ENCODE assay signal across 1 cellular context in genomic region chr3:101519685-101520365, GRCh38.
A peak's percentile ranks its signal among the peaks of the same experiment; 100 is the strongest.
TF ChIP-seq lines count a peak whose summit lies in the region.

No MANE protein-coding gene starts in this region.

TF ChIP-seq in HepG2, 621 proteins besides CTCF, POLR2A, EP300 and RAD21 (continued from another document and continues in another):
- TF ChIP-seq DZIP1 (CRISPR knock-in tag; IDR thresholded peaks at IDR 0.05) (no peak), ZFP90 (CRISPR knock-in tag; IDR thresholded peaks at IDR 0.05; ENCODE audit: borderline replicate concordance) (no peak), RFX3 (CRISPR knock-in tag; IDR thresholded peaks at IDR 0.05) (no peak), ZMYM4 (CRISPR knock-in tag; IDR thresholded peaks at IDR 0.05) (0 out of 2 replicates have a peak, but pooled peaks have one; percentile 19), ZFP37 (CRISPR knock-in tag; IDR thresholded peaks at IDR 0.05; ENCODE audit: borderline replicate concordance) (no peak), POLR2AphosphoS5 (IDR thresholded peaks at IDR 0.05; ENCODE audit: low read depth, low read length) (no peak), ZNF775 (CRISPR knock-in tag; IDR thresholded peaks at IDR 0.05; ENCODE audit: borderline replicate concordance) (no peak), REPIN1 (CRISPR knock-in tag; IDR thresholded peaks at IDR 0.05; ENCODE audit: borderline replicate concordance, low read depth) (no peak), SNAPC5 (CRISPR knock-in tag; IDR thresholded peaks at IDR 0.05; ENCODE audit: borderline replicate concordance) (no peak), SOX13 (IDR thresholded peaks at IDR 0.05) (no peak), SOX13 (CRISPR knock-in tag; conservative IDR thresholded peaks at IDR 0.05 in 1 of 2, IDR thresholded peaks at IDR 0.05 in 1 of 2) (peak in 1 of 2 experiments; percentile 29; a peak in 1 of 4 replicates), TCF7 (IDR thresholded peaks at IDR 0.05; ENCODE audit: low read depth) (peak; percentile 35; the same call in 1 of the 2 replicates), ZSCAN25 (CRISPR knock-in tag; IDR thresholded peaks at IDR 0.05) (no peak), KLF6 (CRISPR knock-in tag; IDR thresholded peaks at IDR 0.05) (no peak), SAP130 (CRISPR knock-in tag; IDR thresholded peaks at IDR 0.05; ENCODE audit: low read depth) (0 out of 2 replicates have a peak, but pooled peaks have one; percentile 28), SRSF4 (IDR thresholded peaks at IDR 0.05; ENCODE audit: low read depth, low read length, poor library complexity, severe bottlenecking) (no peak), ZNF18 (CRISPR knock-in tag; IDR thresholded peaks at IDR 0.05; ENCODE audit: insufficient replicate concordance) (peak; percentile 90), FOXJ3 (CRISPR knock-in tag; IDR thresholded peaks at IDR 0.05; ENCODE audit: borderline replicate concordance) (no peak), ZNF883 (CRISPR knock-in tag; IDR thresholded peaks at IDR 0.05; ENCODE audit: not compliant biosample characterization) (no peak), NR2F6 (IDR thresholded peaks at IDR 0.05) (peak; percentile 41; the same call in 1 of the 2 replicates), NR2F6 (CRISPR knock-in tag; IDR thresholded peaks at IDR 0.05) (no peak), SKIL (CRISPR knock-in tag; IDR thresholded peaks at IDR 0.05; ENCODE audit: borderline replicate concordance) (no peak), SALL1 (CRISPR knock-in tag; IDR thresholded peaks at IDR 0.05) (no peak), AKAP8 (CRISPR knock-in tag; IDR thresholded peaks at IDR 0.05) (no peak), FOXP1 (IDR thresholded peaks at IDR 0.05) (no peak), FOXP1 (CRISPR knock-in tag; IDR thresholded peaks at IDR 0.05) (peak; percentile 45; the same call in 1 of the 2 replicates), E2F1 (CRISPR knock-in tag; IDR thresholded peaks at IDR 0.05) (no peak), EED (CRISPR knock-in tag; IDR thresholded peaks at IDR 0.05) (no peak), MYNN (CRISPR knock-in tag; IDR thresholded peaks at IDR 0.05; ENCODE audit: low read depth) (no peak), ZNF30 (CRISPR knock-in tag; IDR thresholded peaks at IDR 0.05) (no peak), RBAK (CRISPR knock-in tag; IDR thresholded peaks at IDR 0.05) (no peak), ZBTB46 (CRISPR knock-in tag; IDR thresholded peaks at IDR 0.05; ENCODE audit: borderline replicate concordance) (no peak), ZNF75D (CRISPR knock-in tag; IDR thresholded peaks at IDR 0.05; ENCODE audit: borderline replicate concordance) (no peak), EHMT2 (IDR thresholded peaks at IDR 0.05; ENCODE audit: borderline replicate concordance, low read depth, low read length) (no peak), ZNF605 (CRISPR knock-in tag; IDR thresholded peaks at IDR 0.05) (no peak), IKZF4 (CRISPR knock-in tag; IDR thresholded peaks at IDR 0.05; ENCODE audit: borderline replicate concordance, low read depth, not compliant biosample characterization) (no peak), ZBTB43 (CRISPR knock-in tag; conservative IDR thresholded peaks at IDR 0.05) (no peak), HDAC2 (CRISPR knock-in tag; IDR thresholded peaks at IDR 0.05) (no peak), YEATS2 (CRISPR knock-in tag; IDR thresholded peaks at IDR 0.05; ENCODE audit: borderline replicate concordance) (no peak), NONO (IDR thresholded peaks at IDR 0.05) (no peak), NONO (CRISPR knock-in tag; conservative IDR thresholded peaks at IDR 0.05) (no peak), ZNF460 (CRISPR knock-in tag; IDR thresholded peaks at IDR 0.05; ENCODE audit: borderline replicate concordance) (no peak), FOSL2 (CRISPR knock-in tag; IDR thresholded peaks at IDR 0.05) (peak; percentile 96), ZNF138 (CRISPR knock-in tag; IDR thresholded peaks at IDR 0.05; ENCODE audit: low read depth) (no peak), ZNF792 (CRISPR knock-in tag; IDR thresholded peaks at IDR 0.05) (no peak), ZNF343 (CRISPR knock-in tag; IDR thresholded peaks at IDR 0.05) (no peak), HIC2 (CRISPR knock-in tag; IDR thresholded peaks at IDR 0.05; ENCODE audit: low read depth) (no peak), BCL6 (CRISPR knock-in tag; IDR thresholded peaks at IDR 0.05) (no peak), TFDP1 (CRISPR knock-in tag; IDR thresholded peaks at IDR 0.05; ENCODE audit: borderline replicate concordance) (no peak), TBX2 (CRISPR knock-in tag; IDR thresholded peaks at IDR 0.05; ENCODE audit: borderline replicate concordance) (no peak; the same call in 1 of the 2 replicates), SRSF1 (optimal IDR thresholded peaks at IDR 0.05; ENCODE audit: low read depth, low read length) (no peak), ZNF749 (CRISPR knock-in tag; IDR thresholded peaks at IDR 0.05; ENCODE audit: borderline replicate concordance) (no peak), XBP1 (CRISPR knock-in tag; IDR thresholded peaks at IDR 0.05) (no peak), MXD1 (CRISPR knock-in tag; IDR thresholded peaks at IDR 0.05) (no peak), RARG (CRISPR knock-in tag; IDR thresholded peaks at IDR 0.05; ENCODE audit: low read depth) (no peak), SMC3 (IDR thresholded peaks at IDR 0.05; ENCODE audit: low read length) (no peak), RFX1 (IDR thresholded peaks at IDR 0.05) (no peak), ZNF878 (CRISPR knock-in tag; IDR thresholded peaks at IDR 0.05) (peak; percentile 54; the same call in 1 of the 2 replicates), ZNF652 (CRISPR knock-in tag; IDR thresholded peaks at IDR 0.05; ENCODE audit: borderline replicate concordance, low read depth) (no peak), ETV6 (CRISPR knock-in tag; conservative IDR thresholded peaks at IDR 0.05) (no peak), SYNCRIP (IDR thresholded peaks at IDR 0.05; ENCODE audit: insufficient read depth, low read depth, low read length) (no peak), ELF1 (CRISPR knock-in tag; IDR thresholded peaks at IDR 0.05) (no peak), MIXL1 (CRISPR knock-in tag; IDR thresholded peaks at IDR 0.05) (0 out of 2 replicates have a peak, but pooled peaks have one; percentile 14), RCOR2 (CRISPR knock-in tag; IDR thresholded peaks at IDR 0.05) (no peak; the same call in 1 of the 2 replicates), ZNF260 (CRISPR knock-in tag; IDR thresholded peaks at IDR 0.05; ENCODE audit: borderline replicate concordance, low read depth) (no peak), ZSCAN22 (CRISPR knock-in tag; IDR thresholded peaks at IDR 0.05) (no peak)
